ENCODE assay signal across 1 cellular context in the genomic region with DNA sequence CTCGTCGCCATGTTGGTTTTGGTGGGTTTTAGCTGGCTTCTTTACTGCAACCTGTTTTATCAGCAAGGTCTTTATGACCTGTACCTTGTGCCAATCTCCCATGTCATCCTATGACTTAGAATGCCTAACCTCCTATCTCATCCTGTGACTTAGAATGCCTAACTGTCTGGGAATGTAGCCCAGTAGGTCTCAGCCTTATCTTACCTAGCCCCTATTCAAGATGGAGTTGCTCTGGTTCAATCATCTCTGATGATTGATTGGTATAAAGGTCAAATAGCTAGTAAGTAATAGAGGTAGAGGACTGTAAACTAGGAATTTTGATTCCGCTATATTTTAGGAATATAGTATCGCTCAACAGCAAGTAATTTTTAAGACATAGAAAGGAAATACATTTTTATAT.
TF ChIP-seq lines count a peak whose summit lies in the region.

No MANE protein-coding gene starts in this region.

TF ChIP-seq in K562, 482 proteins besides CTCF, POLR2A, EP300 and RAD21 (continued from another document and continues in another):
- TF ChIP-seq, protein P1, sequence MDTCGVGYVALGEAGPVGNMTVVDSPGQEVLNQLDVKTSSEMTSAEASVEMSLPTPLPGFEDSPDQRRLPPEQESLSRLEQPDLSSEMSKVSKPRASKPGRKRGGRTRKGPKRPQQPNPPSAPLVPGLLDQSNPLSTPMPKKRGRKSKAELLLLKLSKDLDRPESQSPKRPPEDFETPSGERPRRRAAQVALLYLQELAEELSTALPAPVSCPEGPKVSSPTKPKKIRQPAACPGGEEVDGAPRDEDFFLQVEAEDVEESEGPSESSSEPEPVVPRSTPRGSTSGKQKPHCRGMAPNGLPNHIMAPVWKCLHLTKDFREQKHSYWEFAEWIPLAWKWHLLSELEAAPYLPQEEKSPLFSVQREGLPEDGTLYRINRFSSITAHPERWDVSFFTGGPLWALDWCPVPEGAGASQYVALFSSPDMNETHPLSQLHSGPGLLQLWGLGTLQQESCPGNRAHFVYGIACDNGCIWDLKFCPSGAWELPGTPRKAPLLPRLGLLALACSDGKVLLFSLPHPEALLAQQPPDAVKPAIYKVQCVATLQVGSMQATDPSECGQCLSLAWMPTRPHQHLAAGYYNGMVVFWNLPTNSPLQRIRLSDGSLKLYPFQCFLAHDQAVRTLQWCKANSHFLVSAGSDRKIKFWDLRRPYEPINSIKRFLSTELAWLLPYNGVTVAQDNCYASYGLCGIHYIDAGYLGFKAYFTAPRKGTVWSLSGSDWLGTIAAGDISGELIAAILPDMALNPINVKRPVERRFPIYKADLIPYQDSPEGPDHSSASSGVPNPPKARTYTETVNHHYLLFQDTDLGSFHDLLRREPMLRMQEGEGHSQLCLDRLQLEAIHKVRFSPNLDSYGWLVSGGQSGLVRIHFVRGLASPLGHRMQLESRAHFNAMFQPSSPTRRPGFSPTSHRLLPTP (IDR thresholded peaks at IDR 0.05; ENCODE audit: borderline replicate concordance, extremely low read depth, insufficient read length), result no peak
- TF ChIP-seq SMARCA5 (IDR thresholded peaks at IDR 0.05) (no peak), ZFP1 (CRISPR knock-in tag; IDR thresholded peaks at IDR 0.05) (no peak), TEAD1 (CRISPR knock-in tag; IDR thresholded peaks at IDR 0.05) (peak in 1 of 2 experiments; percentile 85; a peak in 2 of 4 replicates), NCOR1 (IDR thresholded peaks at IDR 0.05) (no peak), ZNF224 (CRISPR knock-in tag; IDR thresholded peaks at IDR 0.05) (no peak), GTF2A2 (tag; IDR thresholded peaks at IDR 0.05) (0 out of 2 replicates have a peak, but pooled peaks have one; percentile 48), KLF6 (CRISPR knock-in tag; IDR thresholded peaks at IDR 0.05; ENCODE audit: borderline replicate concordance) (peak; percentile 64; the same call in 1 of the 2 replicates), POLR2AphosphoS2 (IDR thresholded peaks at IDR 0.05; ENCODE audit: low read length) (no peak), TRIM24 (IDR thresholded peaks at IDR 0.05) (no peak), PTRF (tag; IDR thresholded peaks at IDR 0.05) (peak; percentile 82), KDM1A (IDR thresholded peaks at IDR 0.05) (peak in 1 of 2 experiments; percentile 7; a peak in 1 of 4 replicates), DDX20 (tag; IDR thresholded peaks at IDR 0.05; ENCODE audit: low read depth) (peak; percentile 61; the same call in 1 of the 2 replicates), HSF4 (CRISPR knock-in tag; IDR thresholded peaks at IDR 0.05; ENCODE audit: borderline replicate concordance) (no peak), MEIS2 (IDR thresholded peaks at IDR 0.05; ENCODE audit: partially characterized antibody) (peak; percentile 10), CXXC5 (CRISPR knock-in tag; IDR thresholded peaks at IDR 0.05) (peak; percentile 18; the same call in 1 of the 2 replicates), RFX7 (CRISPR knock-in tag; IDR thresholded peaks at IDR 0.05) (peak; percentile 81), ILK (tag; IDR thresholded peaks at IDR 0.05; ENCODE audit: borderline replicate concordance, low read depth) (peak; percentile 34; the same call in 1 of the 2 replicates), FOSL1 (tag; conservative IDR thresholded peaks at IDR 0.05) (0 out of 2 replicates have a peak, but pooled peaks have one; percentile 23), TARDBP (IDR thresholded peaks at IDR 0.05) (no peak), ETV5 (CRISPR knock-in tag; IDR thresholded peaks at IDR 0.05; ENCODE audit: low read depth) (no peak), IRF2 (CRISPR knock-in tag; IDR thresholded peaks at IDR 0.05) (no peak), NR2C1 (IDR thresholded peaks at IDR 0.05) (no peak), NR2C1 (tag; IDR thresholded peaks at IDR 0.05) (peak; percentile 73)
- TF ChIP-seq, protein P2, sequence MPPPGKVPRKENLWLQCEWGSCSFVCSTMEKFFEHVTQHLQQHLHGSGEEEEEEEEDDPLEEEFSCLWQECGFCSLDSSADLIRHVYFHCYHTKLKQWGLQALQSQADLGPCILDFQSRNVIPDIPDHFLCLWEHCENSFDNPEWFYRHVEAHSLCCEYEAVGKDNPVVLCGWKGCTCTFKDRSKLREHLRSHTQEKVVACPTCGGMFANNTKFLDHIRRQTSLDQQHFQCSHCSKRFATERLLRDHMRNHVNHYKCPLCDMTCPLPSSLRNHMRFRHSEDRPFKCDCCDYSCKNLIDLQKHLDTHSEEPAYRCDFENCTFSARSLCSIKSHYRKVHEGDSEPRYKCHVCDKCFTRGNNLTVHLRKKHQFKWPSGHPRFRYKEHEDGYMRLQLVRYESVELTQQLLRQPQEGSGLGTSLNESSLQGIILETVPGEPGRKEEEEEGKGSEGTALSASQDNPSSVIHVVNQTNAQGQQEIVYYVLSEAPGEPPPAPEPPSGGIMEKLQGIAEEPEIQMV (tag; conservative IDR thresholded peaks at IDR 0.05; ENCODE audit: low read depth), result 0 out of 2 replicates have a peak, but pooled peaks have one; percentile 19
- TF ChIP-seq, protein P3, sequence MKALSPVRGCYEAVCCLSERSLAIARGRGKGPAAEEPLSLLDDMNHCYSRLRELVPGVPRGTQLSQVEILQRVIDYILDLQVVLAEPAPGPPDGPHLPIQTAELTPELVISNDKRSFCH (CRISPR knock-in tag; IDR thresholded peaks at IDR 0.05), result no peak
- TF ChIP-seq, protein P3 (tag; IDR thresholded peaks at IDR 0.05), result peak; percentile 95
- TF ChIP-seq, protein P4, sequence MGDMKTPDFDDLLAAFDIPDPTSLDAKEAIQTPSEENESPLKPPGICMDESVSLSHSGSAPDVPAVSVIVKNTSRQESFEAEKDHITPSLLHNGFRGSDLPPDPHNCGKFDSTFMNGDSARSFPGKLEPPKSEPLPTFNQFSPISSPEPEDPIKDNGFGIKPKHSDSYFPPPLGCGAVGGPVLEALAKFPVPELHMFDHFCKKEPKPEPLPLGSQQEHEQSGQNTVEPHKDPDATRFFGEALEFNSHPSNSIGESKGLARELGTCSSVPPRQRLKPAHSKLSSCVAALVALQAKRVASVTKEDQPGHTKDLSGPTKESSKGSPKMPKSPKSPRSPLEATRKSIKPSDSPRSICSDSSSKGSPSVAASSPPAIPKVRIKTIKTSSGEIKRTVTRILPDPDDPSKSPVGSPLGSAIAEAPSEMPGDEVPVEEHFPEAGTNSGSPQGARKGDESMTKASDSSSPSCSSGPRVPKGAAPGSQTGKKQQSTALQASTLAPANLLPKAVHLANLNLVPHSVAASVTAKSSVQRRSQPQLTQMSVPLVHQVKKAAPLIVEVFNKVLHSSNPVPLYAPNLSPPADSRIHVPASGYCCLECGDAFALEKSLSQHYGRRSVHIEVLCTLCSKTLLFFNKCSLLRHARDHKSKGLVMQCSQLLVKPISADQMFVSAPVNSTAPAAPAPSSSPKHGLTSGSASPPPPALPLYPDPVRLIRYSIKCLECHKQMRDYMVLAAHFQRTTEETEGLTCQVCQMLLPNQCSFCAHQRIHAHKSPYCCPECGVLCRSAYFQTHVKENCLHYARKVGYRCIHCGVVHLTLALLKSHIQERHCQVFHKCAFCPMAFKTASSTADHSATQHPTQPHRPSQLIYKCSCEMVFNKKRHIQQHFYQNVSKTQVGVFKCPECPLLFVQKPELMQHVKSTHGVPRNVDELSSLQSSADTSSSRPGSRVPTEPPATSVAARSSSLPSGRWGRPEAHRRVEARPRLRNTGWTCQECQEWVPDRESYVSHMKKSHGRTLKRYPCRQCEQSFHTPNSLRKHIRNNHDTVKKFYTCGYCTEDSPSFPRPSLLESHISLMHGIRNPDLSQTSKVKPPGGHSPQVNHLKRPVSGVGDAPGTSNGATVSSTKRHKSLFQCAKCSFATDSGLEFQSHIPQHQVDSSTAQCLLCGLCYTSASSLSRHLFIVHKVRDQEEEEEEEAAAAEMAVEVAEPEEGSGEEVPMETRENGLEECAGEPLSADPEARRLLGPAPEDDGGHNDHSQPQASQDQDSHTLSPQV (IDR thresholded peaks at IDR 0.05), result peak; percentile 89
- TF ChIP-seq, protein P5, sequence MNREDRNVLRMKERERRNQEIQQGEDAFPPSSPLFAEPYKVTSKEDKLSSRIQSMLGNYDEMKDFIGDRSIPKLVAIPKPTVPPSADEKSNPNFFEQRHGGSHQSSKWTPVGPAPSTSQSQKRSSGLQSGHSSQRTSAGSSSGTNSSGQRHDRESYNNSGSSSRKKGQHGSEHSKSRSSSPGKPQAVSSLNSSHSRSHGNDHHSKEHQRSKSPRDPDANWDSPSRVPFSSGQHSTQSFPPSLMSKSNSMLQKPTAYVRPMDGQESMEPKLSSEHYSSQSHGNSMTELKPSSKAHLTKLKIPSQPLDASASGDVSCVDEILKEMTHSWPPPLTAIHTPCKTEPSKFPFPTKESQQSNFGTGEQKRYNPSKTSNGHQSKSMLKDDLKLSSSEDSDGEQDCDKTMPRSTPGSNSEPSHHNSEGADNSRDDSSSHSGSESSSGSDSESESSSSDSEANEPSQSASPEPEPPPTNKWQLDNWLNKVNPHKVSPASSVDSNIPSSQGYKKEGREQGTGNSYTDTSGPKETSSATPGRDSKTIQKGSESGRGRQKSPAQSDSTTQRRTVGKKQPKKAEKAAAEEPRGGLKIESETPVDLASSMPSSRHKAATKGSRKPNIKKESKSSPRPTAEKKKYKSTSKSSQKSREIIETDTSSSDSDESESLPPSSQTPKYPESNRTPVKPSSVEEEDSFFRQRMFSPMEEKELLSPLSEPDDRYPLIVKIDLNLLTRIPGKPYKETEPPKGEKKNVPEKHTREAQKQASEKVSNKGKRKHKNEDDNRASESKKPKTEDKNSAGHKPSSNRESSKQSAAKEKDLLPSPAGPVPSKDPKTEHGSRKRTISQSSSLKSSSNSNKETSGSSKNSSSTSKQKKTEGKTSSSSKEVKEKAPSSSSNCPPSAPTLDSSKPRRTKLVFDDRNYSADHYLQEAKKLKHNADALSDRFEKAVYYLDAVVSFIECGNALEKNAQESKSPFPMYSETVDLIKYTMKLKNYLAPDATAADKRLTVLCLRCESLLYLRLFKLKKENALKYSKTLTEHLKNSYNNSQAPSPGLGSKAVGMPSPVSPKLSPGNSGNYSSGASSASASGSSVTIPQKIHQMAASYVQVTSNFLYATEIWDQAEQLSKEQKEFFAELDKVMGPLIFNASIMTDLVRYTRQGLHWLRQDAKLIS (CRISPR knock-in tag; IDR thresholded peaks at IDR 0.05), result no peak
- TF ChIP-seq, protein P6, sequence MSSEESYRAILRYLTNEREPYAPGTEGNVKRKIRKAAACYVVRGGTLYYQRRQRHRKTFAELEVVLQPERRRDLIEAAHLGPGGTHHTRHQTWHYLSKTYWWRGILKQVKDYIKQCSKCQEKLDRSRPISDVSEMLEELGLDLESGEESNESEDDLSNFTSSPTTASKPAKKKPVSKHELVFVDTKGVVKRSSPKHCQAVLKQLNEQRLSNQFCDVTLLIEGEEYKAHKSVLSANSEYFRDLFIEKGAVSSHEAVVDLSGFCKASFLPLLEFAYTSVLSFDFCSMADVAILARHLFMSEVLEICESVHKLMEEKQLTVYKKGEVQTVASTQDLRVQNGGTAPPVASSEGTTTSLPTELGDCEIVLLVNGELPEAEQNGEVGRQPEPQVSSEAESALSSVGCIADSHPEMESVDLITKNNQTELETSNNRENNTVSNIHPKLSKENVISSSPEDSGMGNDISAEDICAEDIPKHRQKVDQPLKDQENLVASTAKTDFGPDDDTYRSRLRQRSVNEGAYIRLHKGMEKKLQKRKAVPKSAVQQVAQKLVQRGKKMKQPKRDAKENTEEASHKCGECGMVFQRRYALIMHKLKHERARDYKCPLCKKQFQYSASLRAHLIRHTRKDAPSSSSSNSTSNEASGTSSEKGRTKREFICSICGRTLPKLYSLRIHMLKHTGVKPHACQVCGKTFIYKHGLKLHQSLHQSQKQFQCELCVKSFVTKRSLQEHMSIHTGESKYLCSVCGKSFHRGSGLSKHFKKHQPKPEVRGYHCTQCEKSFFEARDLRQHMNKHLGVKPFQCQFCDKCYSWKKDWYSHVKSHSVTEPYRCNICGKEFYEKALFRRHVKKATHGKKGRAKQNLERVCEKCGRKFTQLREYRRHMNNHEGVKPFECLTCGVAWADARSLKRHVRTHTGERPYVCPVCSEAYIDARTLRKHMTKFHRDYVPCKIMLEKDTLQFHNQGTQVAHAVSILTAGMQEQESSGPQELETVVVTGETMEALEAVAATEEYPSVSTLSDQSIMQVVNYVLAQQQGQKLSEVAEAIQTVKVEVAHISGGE (CRISPR knock-in tag; IDR thresholded peaks at IDR 0.05), result peak in 1 of 3 experiments; percentile 56; a peak in 2 of 6 replicates
- TF ChIP-seq, protein P7, sequence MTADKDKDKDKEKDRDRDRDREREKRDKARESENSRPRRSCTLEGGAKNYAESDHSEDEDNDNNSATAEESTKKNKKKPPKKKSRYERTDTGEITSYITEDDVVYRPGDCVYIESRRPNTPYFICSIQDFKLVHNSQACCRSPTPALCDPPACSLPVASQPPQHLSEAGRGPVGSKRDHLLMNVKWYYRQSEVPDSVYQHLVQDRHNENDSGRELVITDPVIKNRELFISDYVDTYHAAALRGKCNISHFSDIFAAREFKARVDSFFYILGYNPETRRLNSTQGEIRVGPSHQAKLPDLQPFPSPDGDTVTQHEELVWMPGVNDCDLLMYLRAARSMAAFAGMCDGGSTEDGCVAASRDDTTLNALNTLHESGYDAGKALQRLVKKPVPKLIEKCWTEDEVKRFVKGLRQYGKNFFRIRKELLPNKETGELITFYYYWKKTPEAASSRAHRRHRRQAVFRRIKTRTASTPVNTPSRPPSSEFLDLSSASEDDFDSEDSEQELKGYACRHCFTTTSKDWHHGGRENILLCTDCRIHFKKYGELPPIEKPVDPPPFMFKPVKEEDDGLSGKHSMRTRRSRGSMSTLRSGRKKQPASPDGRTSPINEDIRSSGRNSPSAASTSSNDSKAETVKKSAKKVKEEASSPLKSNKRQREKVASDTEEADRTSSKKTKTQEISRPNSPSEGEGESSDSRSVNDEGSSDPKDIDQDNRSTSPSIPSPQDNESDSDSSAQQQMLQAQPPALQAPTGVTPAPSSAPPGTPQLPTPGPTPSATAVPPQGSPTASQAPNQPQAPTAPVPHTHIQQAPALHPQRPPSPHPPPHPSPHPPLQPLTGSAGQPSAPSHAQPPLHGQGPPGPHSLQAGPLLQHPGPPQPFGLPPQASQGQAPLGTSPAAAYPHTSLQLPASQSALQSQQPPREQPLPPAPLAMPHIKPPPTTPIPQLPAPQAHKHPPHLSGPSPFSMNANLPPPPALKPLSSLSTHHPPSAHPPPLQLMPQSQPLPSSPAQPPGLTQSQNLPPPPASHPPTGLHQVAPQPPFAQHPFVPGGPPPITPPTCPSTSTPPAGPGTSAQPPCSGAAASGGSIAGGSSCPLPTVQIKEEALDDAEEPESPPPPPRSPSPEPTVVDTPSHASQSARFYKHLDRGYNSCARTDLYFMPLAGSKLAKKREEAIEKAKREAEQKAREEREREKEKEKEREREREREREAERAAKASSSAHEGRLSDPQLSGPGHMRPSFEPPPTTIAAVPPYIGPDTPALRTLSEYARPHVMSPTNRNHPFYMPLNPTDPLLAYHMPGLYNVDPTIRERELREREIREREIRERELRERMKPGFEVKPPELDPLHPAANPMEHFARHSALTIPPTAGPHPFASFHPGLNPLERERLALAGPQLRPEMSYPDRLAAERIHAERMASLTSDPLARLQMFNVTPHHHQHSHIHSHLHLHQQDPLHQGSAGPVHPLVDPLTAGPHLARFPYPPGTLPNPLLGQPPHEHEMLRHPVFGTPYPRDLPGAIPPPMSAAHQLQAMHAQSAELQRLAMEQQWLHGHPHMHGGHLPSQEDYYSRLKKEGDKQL (CRISPR knock-in tag; IDR thresholded peaks at IDR 0.05; ENCODE audit: borderline replicate concordance), result no peak
- TF ChIP-seq, protein P8, sequence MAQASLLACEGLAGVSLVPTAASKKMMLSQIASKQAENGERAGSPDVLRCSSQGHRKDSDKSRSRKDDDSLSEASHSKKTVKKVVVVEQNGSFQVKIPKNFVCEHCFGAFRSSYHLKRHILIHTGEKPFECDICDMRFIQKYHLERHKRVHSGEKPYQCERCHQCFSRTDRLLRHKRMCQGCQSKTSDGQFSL (CRISPR knock-in tag; IDR thresholded peaks at IDR 0.05), result no peak
- TF ChIP-seq, protein P8 (tag; IDR thresholded peaks at IDR 0.05), result peak in 1 of 2 experiments; percentile 59; a peak in 1 of 4 replicates
